Comparison of ENCODE assay signal across 1 cellular context in the genomic region with DNA sequence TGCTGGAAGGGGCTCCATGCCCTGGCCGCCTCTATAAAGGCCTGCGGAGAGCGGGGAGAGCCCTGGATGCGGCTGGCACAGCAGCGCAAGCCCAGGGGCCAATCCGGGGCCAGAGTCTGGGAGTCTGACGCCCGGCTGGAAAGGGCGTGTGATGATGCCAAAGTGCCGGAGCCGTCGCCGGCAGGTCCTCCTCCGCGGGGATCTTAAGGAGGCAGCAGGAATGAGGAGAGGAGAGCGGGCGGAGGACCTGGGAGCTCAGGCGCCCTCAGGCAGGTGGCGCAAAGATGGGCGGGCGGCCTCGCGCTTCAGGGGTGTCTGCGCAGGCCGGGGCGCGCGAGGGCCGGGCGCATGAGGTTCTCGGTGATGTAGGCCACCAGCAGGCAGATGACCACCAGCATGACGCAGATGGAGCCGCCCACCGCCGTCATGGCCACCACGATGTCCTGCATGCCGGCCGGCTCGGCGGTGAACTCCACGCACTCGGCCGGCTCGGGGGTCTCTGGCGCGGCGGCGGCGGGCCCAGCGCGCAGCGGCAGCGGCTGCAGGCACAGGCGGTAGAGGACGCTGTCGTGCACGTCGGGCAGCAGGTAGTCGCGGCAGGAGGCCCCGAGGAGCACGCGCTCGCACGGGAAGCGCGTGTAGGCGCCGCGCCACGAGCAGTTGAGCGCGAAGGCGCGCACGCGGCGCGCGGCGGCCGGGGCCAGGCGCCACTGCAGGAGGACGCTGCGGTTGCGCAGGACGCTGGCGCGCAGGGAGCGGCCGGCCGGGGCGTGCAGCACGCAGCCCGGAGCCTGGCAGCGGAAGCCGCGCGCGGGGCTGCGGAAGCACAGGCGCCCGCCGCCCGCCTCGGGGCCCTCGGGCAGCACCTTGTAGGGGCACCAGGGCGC.
A peak's percentile ranks its signal among the peaks of the same experiment; 100 is the strongest.
TF ChIP-seq lines count a peak whose summit lies in the region.

No MANE protein-coding gene starts in this region.

TF ChIP-seq in GM12878, 131 proteins besides CTCF, POLR2A, EP300 and RAD21:
- TF ChIP-seq FOXM1 (IDR thresholded peaks at IDR 0.05; ENCODE audit: low read depth, low read length): no peak
- no peak for TF ChIP-seq SUPT20H (IDR thresholded peaks at IDR 0.05; ENCODE audit: borderline replicate concordance, control insufficient read depth, low read depth, low read length)
- TF ChIP-seq SMC3 (IDR thresholded peaks at IDR 0.05; ENCODE audit: borderline replicate concordance, low read length): no peak
- no peak for TF ChIP-seq GABPA (IDR thresholded peaks at IDR 0.05; ENCODE audit: low read depth)
- TF ChIP-seq IKZF1 (conservative IDR thresholded peaks at IDR 0.05): peak; percentile 63
- TF ChIP-seq MTA2 (IDR thresholded peaks at IDR 0.05; ENCODE audit: low read depth): no peak
- TF ChIP-seq LARP7 (IDR thresholded peaks at IDR 0.05): peak; percentile 55; the same call in 1 of the 2 replicates
- no peak for TF ChIP-seq NR2C2 (IDR thresholded peaks at IDR 0.05; ENCODE audit: borderline replicate concordance, control insufficient read depth, insufficient read length, low read depth)
- no peak for TF ChIP-seq POLR2AphosphoS5 (IDR thresholded peaks at IDR 0.05; ENCODE audit: low read length)
- no peak for TF ChIP-seq BACH1 (IDR thresholded peaks at IDR 0.05; ENCODE audit: borderline replicate concordance)
- no peak for TF ChIP-seq RCOR1 (conservative IDR thresholded peaks at IDR 0.05; ENCODE audit: low read depth, low read length)
- TF ChIP-seq JUNB (IDR thresholded peaks at IDR 0.05): no peak
- TF ChIP-seq ZNF384 (IDR thresholded peaks at IDR 0.05; ENCODE audit: borderline replicate concordance, low read depth, low read length): no peak
- TF ChIP-seq BHLHE40 (IDR thresholded peaks at IDR 0.05; ENCODE audit: borderline replicate concordance in 1 of 2, low read depth in 2 of 2, low read length in 1 of 2): peak in 1 of 2 experiments; percentile 47; a peak in 2 of 4 replicates
- no peak for TF ChIP-seq SMAD1 (IDR thresholded peaks at IDR 0.05; ENCODE audit: low read depth, partially characterized antibody)
- TF ChIP-seq MTA3 (IDR thresholded peaks at IDR 0.05; ENCODE audit: borderline replicate concordance, low read length): no peak
- no peak for TF ChIP-seq SUZ12 (IDR thresholded peaks at IDR 0.05; ENCODE audit: unreplicated experiment)
- no peak for TF ChIP-seq EED (IDR thresholded peaks at IDR 0.05; ENCODE audit: low read depth)
- TF ChIP-seq, protein P1, sequence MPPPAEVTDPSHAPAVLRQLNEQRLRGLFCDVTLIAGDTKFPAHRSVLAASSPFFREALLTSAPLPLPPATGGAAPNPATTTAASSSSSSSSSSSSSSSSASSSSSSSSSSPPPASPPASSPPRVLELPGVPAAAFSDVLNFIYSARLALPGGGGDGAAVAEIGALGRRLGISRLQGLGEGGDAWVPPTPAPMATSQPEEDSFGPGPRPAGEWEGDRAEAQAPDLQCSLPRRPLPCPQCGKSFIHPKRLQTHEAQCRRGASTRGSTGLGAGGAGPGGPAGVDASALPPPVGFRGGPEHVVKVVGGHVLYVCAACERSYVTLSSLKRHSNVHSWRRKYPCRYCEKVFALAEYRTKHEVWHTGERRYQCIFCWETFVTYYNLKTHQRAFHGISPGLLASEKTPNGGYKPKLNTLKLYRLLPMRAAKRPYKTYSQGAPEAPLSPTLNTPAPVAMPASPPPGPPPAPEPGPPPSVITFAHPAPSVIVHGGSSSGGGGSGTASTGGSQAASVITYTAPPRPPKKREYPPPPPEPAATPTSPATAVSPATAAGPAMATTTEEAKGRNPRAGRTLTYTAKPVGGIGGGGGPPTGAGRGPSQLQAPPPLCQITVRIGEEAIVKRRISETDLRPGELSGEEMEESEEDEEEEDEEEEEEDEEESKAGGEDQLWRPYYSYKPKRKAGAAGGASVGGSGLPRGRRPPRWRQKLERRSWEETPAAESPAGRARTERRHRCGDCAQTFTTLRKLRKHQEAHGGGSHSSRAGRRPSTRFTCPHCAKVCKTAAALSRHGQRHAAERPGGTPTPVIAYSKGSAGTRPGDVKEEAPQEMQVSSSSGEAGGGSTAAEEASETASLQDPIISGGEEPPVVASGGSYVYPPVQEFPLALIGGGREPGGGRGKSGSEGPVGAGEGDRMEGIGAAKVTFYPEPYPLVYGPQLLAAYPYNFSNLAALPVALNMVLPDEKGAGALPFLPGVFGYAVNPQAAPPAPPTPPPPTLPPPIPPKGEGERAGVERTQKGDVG (CRISPR knock-in tag; IDR thresholded peaks at IDR 0.05): no peak
- TF ChIP-seq NFXL1 (IDR thresholded peaks at IDR 0.05; ENCODE audit: borderline replicate concordance): no peak
- TF ChIP-seq PAX8 (IDR thresholded peaks at IDR 0.05): no peak
- TF ChIP-seq JUND (IDR thresholded peaks at IDR 0.05; ENCODE audit: low read depth, low read length): no peak
- 0 out of 2 replicates have a peak, but pooled peaks have one; percentile 25 for TF ChIP-seq DPF2 (IDR thresholded peaks at IDR 0.05)
- TF ChIP-seq, protein P2, sequence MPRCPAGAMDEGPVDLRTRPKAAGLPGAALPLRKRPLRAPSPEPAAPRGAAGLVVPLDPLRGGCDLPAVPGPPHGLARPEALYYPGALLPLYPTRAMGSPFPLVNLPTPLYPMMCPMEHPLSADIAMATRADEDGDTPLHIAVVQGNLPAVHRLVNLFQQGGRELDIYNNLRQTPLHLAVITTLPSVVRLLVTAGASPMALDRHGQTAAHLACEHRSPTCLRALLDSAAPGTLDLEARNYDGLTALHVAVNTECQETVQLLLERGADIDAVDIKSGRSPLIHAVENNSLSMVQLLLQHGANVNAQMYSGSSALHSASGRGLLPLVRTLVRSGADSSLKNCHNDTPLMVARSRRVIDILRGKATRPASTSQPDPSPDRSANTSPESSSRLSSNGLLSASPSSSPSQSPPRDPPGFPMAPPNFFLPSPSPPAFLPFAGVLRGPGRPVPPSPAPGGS (IDR thresholded peaks at IDR 0.05; ENCODE audit: borderline replicate concordance, insufficient read depth, low read depth, low read length, poor library complexity, severe bottlenecking): no peak
- TF ChIP-seq HDAC6 (IDR thresholded peaks at IDR 0.05; ENCODE audit: unreplicated experiment): peak; percentile 82
- TF ChIP-seq, protein P3, sequence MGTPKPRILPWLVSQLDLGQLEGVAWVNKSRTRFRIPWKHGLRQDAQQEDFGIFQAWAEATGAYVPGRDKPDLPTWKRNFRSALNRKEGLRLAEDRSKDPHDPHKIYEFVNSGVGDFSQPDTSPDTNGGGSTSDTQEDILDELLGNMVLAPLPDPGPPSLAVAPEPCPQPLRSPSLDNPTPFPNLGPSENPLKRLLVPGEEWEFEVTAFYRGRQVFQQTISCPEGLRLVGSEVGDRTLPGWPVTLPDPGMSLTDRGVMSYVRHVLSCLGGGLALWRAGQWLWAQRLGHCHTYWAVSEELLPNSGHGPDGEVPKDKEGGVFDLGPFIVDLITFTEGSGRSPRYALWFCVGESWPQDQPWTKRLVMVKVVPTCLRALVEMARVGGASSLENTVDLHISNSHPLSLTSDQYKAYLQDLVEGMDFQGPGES (IDR thresholded peaks at IDR 0.05): no peak
- no peak for TF ChIP-seq SREBF2 (IDR thresholded peaks at IDR 0.05; ENCODE audit: low read length)
- TF ChIP-seq, protein P4, sequence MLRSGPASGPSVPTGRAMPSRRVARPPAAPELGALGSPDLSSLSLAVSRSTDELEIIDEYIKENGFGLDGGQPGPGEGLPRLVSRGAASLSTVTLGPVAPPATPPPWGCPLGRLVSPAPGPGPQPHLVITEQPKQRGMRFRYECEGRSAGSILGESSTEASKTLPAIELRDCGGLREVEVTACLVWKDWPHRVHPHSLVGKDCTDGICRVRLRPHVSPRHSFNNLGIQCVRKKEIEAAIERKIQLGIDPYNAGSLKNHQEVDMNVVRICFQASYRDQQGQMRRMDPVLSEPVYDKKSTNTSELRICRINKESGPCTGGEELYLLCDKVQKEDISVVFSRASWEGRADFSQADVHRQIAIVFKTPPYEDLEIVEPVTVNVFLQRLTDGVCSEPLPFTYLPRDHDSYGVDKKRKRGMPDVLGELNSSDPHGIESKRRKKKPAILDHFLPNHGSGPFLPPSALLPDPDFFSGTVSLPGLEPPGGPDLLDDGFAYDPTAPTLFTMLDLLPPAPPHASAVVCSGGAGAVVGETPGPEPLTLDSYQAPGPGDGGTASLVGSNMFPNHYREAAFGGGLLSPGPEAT (IDR thresholded peaks at IDR 0.05; ENCODE audit: low read depth): no peak
- no peak for TF ChIP-seq TCF7 (IDR thresholded peaks at IDR 0.05; ENCODE audit: borderline replicate concordance)
